34 cellular contexts compared by ENCODE assay signal in the genomic region with DNA sequence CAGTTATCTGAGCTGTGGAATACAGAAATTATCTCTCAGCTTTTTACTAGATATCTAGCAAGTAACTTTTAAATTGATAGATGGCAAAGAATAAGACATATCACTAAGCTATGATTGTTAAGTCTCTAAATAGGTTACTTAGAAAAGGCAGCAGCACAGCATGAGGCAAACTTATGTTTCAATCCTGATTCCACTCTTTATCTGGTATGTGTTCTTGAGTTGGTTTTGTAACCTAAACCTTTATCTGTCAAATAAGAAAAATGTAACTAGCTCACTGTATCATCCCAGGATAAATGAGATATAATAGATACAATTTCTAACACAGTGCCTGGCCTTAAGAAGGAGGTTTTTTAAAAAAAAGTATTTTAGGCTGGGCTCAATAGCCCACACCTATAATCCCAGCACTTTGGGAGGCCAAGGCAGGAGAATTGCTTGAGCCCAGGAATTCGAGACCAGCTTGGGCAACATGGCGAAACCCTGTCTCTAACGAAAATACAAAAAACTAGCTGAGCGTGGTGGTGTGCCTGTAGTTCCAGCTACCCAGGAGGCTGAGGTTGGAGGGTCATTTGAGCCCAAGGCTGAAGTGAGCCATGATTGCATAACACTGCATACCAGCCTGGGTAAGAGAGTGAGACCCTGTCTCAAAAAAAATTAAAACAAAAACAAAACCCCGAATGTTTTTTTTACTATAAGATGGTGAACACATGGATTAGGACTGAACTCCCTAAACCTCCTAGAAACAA.
"Had no signal": no experiment of that assay in that cellular context is flagged by ENCODE, and none has a peak within 500 bp of the region (broad histone marks: within the 10 kb centered on the region; RNA-seq: fewer than 3 reads in every experiment).

No MANE protein-coding gene starts in this region.

- H3K27me3 Mint-ChIP-seq: activated B cell treated with CpG ODN at 0.5 μM for 24 hours; activated CD8-positive, alpha-beta T cell treated with anti-CD3 and anti-CD28 coated beads for 36 hours; activated naive CD8-positive, alpha-beta T cell; activated T-helper 17 cell treated with anti-CD3 and anti-CD28 coated beads, Interleukin-2, amount 50 U/mL, for 72 hours; brain; effector memory CD8-positive, alpha-beta T cell; T-cell had no signal

- H3K27me3 ChIP-seq: adrenal gland, ascending aorta, breast epithelium, cardiac muscle cell, esophagus muscularis mucosa, foreskin keratinocyte, gastrocnemius medialis, heart right ventricle had no signal

- H3K4me3 Mint-ChIP-seq: activated B cell treated with CpG ODN at 0.5 μM for 24 hours; activated CD8-positive, alpha-beta T cell treated with anti-CD3 and anti-CD28 coated beads for 36 hours; activated naive CD8-positive, alpha-beta T cell; activated T-cell treated with anti-CD3 and anti-CD28 coated beads, Interleukin-2, amount 50 U/mL, for 4 hours; activated T-helper 17 cell treated with anti-CD3 and anti-CD28 coated beads, Interleukin-2, amount 50 U/mL, for 72 hours; brain; effector memory CD8-positive, alpha-beta T cell; T-cell; T-helper 1 cell treated with Interleukin-12 subunit alpha and Interleukin-12 subunit beta and Interleukin-4 antibody, amounts not matched to agents 30 μg/mL and 1 μg/mL, for 36 hours had no signal

- H3K4me1 ChIP-seq: adrenal gland, ascending aorta, breast epithelium, esophagus muscularis mucosa, heart right ventricle had no signal

- DNase-seq: activated B cell treated with CpG ODN at 0.5 μM for 24 hours; activated CD4-positive, alpha-beta T cell treated with anti-CD3 and anti-CD28 coated beads for 48 hours; activated CD4-positive, alpha-beta T cell treated with anti-CD3 and anti-CD28 coated beads, Interleukin-2, amount 50 U/mL, for 1 hour; activated CD4-positive, alpha-beta T cell treated with anti-CD3 and anti-CD28 coated beads, Interleukin-2, amount 50 U/mL, for 48 hours; activated CD8-positive, alpha-beta memory T cell treated with anti-CD3 and anti-CD28 coated beads for 24 hours; activated CD8-positive, alpha-beta T cell treated with anti-CD3 and anti-CD28 coated beads for 36 hours; activated effector memory CD4-positive, alpha-beta T cell treated with Interleukin-2 at 50 U/mL for 16 hours; activated gamma-delta T cell treated with Interleukin-2 at 50 U/mL for 16 hours; activated naive CD4-positive, alpha-beta T cell treated with anti-CD3 and anti-CD28 coated beads, Interleukin-2, amount 50 U/mL, for 16 hours; activated naive CD4-positive, alpha-beta T cell treated with Interleukin-2 at 50 U/mL for 16 hours; activated T-cell treated with anti-CD3 and anti-CD28 coated beads, Interleukin-2, amount 50 U/mL, for 4 hours; adrenal gland; central memory CD4-positive, alpha-beta T cell; cerebellar nuclear complex; dermis blood vessel endothelial cell; effector CD4-positive, alpha-beta T cell; effector memory CD8-positive, alpha-beta T cell; erythroblast; gastrocnemius medialis; heart right ventricle; T-cell; T1000; WERI-Rb-1 had no signal

- H3K36me3 ChIP-seq: breast epithelium, WERI-Rb-1 had no signal

- H3K4me3 ChIP-seq: adrenal gland, ascending aorta, breast epithelium, cardiac muscle cell, coronary artery, esophagus muscularis mucosa, gastrocnemius medialis, heart right ventricle had no signal

- H3K9me3 ChIP-seq: adrenal gland, ascending aorta, breast epithelium, esophagus muscularis mucosa, gastrocnemius medialis, heart right ventricle had no signal

- H3K4me1 Mint-ChIP-seq: activated B cell treated with CpG ODN at 0.5 μM for 24 hours; activated T-helper 17 cell treated with anti-CD3 and anti-CD28 coated beads, Interleukin-2, amount 50 U/mL, for 72 hours; brain; T-cell had no signal

- ATAC-seq: activated CD4-positive, CD25-positive, alpha-beta regulatory T cell treated with anti-CD3 and anti-CD28 coated beads, Interleukin-2, amount 50 U/mL, for 24 hours; activated CD8-positive, alpha-beta T cell treated with anti-CD3 and anti-CD28 coated beads for 36 hours; activated T-cell treated with anti-CD3 and anti-CD28 coated beads, Interleukin-2, amount 50 U/mL, for 4 hours; activated T-helper 17 cell treated with anti-CD3 and anti-CD28 coated beads, Interleukin-2, amount 50 U/mL, for 72 hours; effector memory CD8-positive, alpha-beta T cell; foreskin keratinocyte; gastrocnemius medialis; heart right ventricle; T-cell had no signal

- H3K9me3 Mint-ChIP-seq: activated B cell treated with CpG ODN at 0.5 μM for 24 hours; activated CD8-positive, alpha-beta T cell treated with anti-CD3 and anti-CD28 coated beads for 36 hours; activated T-cell treated with anti-CD3 and anti-CD28 coated beads, Interleukin-2, amount 50 U/mL, for 4 hours; activated T-helper 17 cell treated with anti-CD3 and anti-CD28 coated beads, Interleukin-2, amount 50 U/mL, for 72 hours; brain; effector memory CD8-positive, alpha-beta T cell; T-cell; T-helper 1 cell treated with Interleukin-12 subunit alpha and Interleukin-12 subunit beta and Interleukin-4 antibody, amounts not matched to agents 30 μg/mL and 1 μg/mL, for 36 hours had no signal

- H3K27ac Mint-ChIP-seq: activated B cell treated with CpG ODN at 0.5 μM for 24 hours; activated CD8-positive, alpha-beta T cell treated with anti-CD3 and anti-CD28 coated beads for 36 hours; activated naive CD8-positive, alpha-beta T cell; activated T-helper 17 cell treated with anti-CD3 and anti-CD28 coated beads, Interleukin-2, amount 50 U/mL, for 72 hours; brain; effector memory CD8-positive, alpha-beta T cell; T-cell; T-helper 1 cell treated with Interleukin-12 subunit alpha and Interleukin-12 subunit beta and Interleukin-4 antibody, amounts not matched to agents 30 μg/mL and 1 μg/mL, for 36 hours had no signal
